In the genomic region with DNA sequence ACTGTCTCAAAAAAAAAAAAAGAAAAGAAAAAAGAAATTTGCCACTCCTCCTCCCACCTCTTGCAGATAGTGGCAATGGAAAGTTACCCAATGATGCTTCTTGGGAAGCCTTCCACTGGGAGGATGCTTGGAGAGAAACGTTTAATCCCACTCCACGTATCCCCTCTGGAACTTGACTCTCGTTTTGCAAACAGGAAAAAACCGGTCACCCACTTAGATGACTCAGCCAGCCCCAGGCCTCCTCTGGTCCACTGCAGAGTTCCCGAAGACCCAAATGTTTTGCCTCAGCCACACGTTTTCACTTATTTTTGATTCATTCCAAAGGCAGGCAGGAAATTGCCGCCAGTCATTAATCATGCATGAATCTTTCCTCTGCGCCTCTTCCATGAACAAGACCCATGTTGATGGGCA, we compare ENCODE assay signal across 14 cellular contexts. TPM values are rescaled to one million over a fixed set of nuclear protein-coding genes. Genes with fewer than 3 reads are reported as not detected.
A peak's percentile ranks its signal among the peaks of the same experiment; 100 is the strongest.
DNase-seq lines count a peak whose midpoint lies in the region; ATAC-seq and TF ChIP-seq lines count a peak whose summit lies in the region.
"Had no signal": no experiment of that assay in that cellular context is flagged by ENCODE, and none has a peak within 500 bp of the region (broad histone marks: within the 10 kb centered on the region; RNA-seq: fewer than 3 reads in every experiment).

No MANE protein-coding gene starts in this region.

- H3K9me3 Mint-ChIP-seq in osteocyte (ENCODE audit: unreplicated experiment): no peaks in the 10 kb centered on the region

- CTCF ChIA-PET in RWPE1 (lab: Yijun Ruan, JAX): no interaction called here

- TF ChIP-seq CTCF in RWPE1 (conservative IDR thresholded peaks at IDR 0.05; ENCODE audit: low read depth) (no peak), esophagus squamous epithelium (IDR thresholded peaks at IDR 0.05) (no peak), osteocyte (IDR thresholded peaks at IDR 0.05) (no peak)

- intact Hi-C loops in esophagus squamous epithelium (cut with DNase I): no loop called here

- no peak overlapping the region for H3K4me3 ChIP-seq in esophagus squamous epithelium

- no peak for TF ChIP-seq POLR2A in esophagus squamous epithelium (IDR thresholded peaks at IDR 0.05)

- H3K4me1 ChIP-seq in esophagus squamous epithelium: peaks cover 0 to 14% (median 0%) of the 10 kb centered on the region in 3 donors

- WGBS in esophagus squamous epithelium, 2 donors: 13 to 37% methylated on average over 8 of the region's 8 CpGs

- no peaks in the 10 kb centered on the region for H3K27me3 Mint-ChIP-seq in osteocyte (ENCODE audit: unreplicated experiment)

- DNase-seq in ELF-1 (ENCODE audit: low read depth, low spot score) (peak; percentile 37), RWPE1 (ENCODE audit: low spot score) (peak; percentile 78), esophagus squamous epithelium (lab: John Stamatoyannopoulos, UW) (no peak), osteocyte (ENCODE audit: extremely low spot score, unreplicated experiment) (no peak), putamen (ENCODE audit: low spot score) (no peak), NCI-H2081 treated with DMSO at 0.1 percent for 48 hours (lab: John Stamatoyannopoulos, UW) (no peak)
- DNase-seq: activated CD4-positive, CD25-positive, alpha-beta regulatory T cell treated with anti-CD3 and anti-CD28 coated beads, Interleukin-2, amount 50 U/mL, for 72 hours; activated naive CD4-positive, alpha-beta T cell; DMS79 treated with DMSO at 0.1 percent for 48 hours; NCI-H1092; small intestine had no signal

- H3K36me3 Mint-ChIP-seq in osteocyte (ENCODE audit: unreplicated experiment): peaks cover 2% of the 10 kb centered on the region

- ATAC-seq in GM21526 (IDR thresholded peaks at IDR 0.05; ENCODE audit: low FRiP score, unreplicated experiment) (no peak), HG03045 (IDR thresholded peaks at IDR 0.05; ENCODE audit: unreplicated experiment) (no peak)

- peaks cover 25% of the 10 kb centered on the region for H3K4me1 Mint-ChIP-seq in osteocyte (ENCODE audit: unreplicated experiment)

- POLR2A ChIA-PET in RWPE1 (lab: Yijun Ruan, JAX; ENCODE audit: low non-redundant PET): interaction anchor here (0.6 kb wide), 1 partner anchor 315 kb away, joined by 3 read pairs; no protein-coding TSS in a partner anchor

- no peaks in the 10 kb centered on the region for H3K9me3 ChIP-seq in esophagus squamous epithelium

- peak overlapping the region; percentile 0 for H3K4me3 Mint-ChIP-seq in osteocyte (ENCODE audit: unreplicated experiment)

- H3K27ac ChIP-seq in RWPE1 (peak overlapping the region; percentile 74), esophagus squamous epithelium (peak overlapping the region in 3 of 4 donors; percentile 30 to 61 (median 61))

- H3K27me3 ChIP-seq in esophagus squamous epithelium: no peaks in the 10 kb centered on the region

- H3K27ac Mint-ChIP-seq in osteocyte (ENCODE audit: unreplicated experiment): peak overlapping the region; percentile 89

- H3K36me3 ChIP-seq in esophagus squamous epithelium: no peaks in the 10 kb centered on the region

RNA-seq across cellular contexts. Expression of gene TNFRSF17, which starts 9.3 kb away (rescaled TPM):
- total RNA-seq in esophagus squamous epithelium: not detected
- not detected in 2 replicates for total RNA-seq in osteocyte
- total RNA-seq: lung microvascular endothelial cell had no signal

RNA-seq across cellular contexts. Expression of gene NPIPB2, which starts 13.9 kb away (rescaled TPM):
- 1 to 10 TPM; 1.3 to 7.4 (median 3.2) TPM for total RNA-seq in esophagus squamous epithelium
- 14.0 and 19.7 TPM in 2 replicates for total RNA-seq in osteocyte

RNA-seq across cellular contexts. Expression of gene SNX29, which starts 20.8 kb away (rescaled TPM):
- total RNA-seq in esophagus squamous epithelium: 10 to 100 TPM; 14.5 to 27.3 (median 15.4) TPM
- total RNA-seq in osteocyte: 24.0 and 25.1 TPM in 2 replicates

RNA-seq across cellular contexts. Expression of gene GSPT1, which starts 40.0 kb away (rescaled TPM):
- 10 to 100 TPM; 55.5 to 99.0 (median 78.2) TPM for total RNA-seq in esophagus squamous epithelium
- total RNA-seq in osteocyte: 87.9 and 91.3 TPM in 2 replicates

Comparison
In these comparisons a context has a peak if more than half of its experiments do, and no peak if none do; other contexts are left out.
1. DNase-seq: peak in ELF-1 (single experiment) and RWPE1 (single experiment); none in esophagus squamous epithelium (single experiment), osteocyte (single experiment), putamen (single experiment) and NCI-H2081 treated with DMSO at 0.1 percent for 48 hours (single experiment).